Comparison of ENCODE assay signal across 1 cellular context in genomic region chr12:118374126-118374725, GRCh38.
TF ChIP-seq lines count a peak whose summit lies in the region.

No MANE protein-coding gene starts in this region.

TF ChIP-seq in A549, 52 proteins besides CTCF, POLR2A, EP300 and RAD21 (continued from another document):
- TF ChIP-seq USF2 (IDR thresholded peaks at IDR 0.05): no peak
- TF ChIP-seq MAFK (IDR thresholded peaks at IDR 0.05; ENCODE audit: partially characterized antibody): no peak
- no peak for TF ChIP-seq HOXA7 (CRISPR knock-in tag; IDR thresholded peaks at IDR 0.05)
- no peak for TF ChIP-seq EHF (CRISPR knock-in tag; IDR thresholded peaks at IDR 0.05)
- no peak for TF ChIP-seq ZFP36 (IDR thresholded peaks at IDR 0.05; ENCODE audit: borderline replicate concordance, partially characterized antibody)
